14 cellular contexts compared by ENCODE assay signal in the genomic region with DNA sequence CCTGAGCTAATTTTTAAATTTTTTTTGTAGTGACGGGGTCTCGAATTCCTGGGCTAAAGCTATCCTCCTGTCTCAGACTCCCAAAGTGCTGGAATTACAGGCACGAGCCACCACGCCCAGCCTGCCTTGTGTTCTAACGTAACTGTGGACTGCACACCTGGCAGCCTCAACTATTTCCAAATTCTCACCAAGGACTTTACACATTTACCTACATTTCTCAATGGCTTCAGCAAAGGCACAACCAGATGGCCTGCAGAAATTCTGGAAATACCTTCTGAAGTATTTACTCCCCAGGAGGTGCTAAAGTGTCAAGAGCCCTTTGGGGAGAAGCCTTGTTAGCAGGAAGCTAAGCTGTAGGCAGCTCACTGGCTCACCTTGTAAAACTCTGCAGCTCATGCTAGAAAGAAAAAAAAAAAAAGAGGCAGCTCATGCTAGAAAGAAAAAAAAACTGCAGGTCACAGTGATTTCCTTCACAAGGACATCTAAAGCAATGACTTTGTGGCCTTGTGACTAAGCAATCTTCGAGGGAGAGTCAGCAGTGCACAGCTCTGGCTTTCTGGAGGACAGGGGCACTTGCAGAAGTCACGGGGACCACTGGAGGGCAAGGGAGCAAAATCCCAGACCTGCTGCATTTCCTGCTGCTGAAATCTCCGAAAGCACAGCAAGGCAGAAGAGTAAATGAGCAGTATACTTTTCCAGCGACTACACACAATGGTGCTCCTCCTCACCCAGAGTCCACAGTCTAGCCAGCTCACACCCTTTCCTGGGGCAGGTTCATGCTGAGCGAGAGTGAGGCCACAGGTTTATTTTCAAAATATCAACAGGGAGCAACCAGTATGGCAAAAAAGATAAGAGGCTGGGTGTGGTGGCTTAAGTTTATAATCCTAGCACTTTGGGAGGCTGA. TPM values are rescaled to one million over a fixed set of nuclear protein-coding genes. Genes with fewer than 3 reads are reported as not detected.
DNase-seq lines count a peak whose midpoint lies in the region; ATAC-seq and TF ChIP-seq lines count a peak whose summit lies in the region.
"Had no signal": no experiment of that assay in that cellular context is flagged by ENCODE, and none has a peak within 500 bp of the region (broad histone marks: within the 10 kb centered on the region; RNA-seq: fewer than 3 reads in every experiment).

No MANE protein-coding gene starts in this region.

- peak overlapping the region; percentile 90; the same call in 1 of the 2 replicates for H3K27ac ChIP-seq in GM23338 (ENCODE audit: low read depth)
- no peak overlapping the region for H3K27ac ChIP-seq in foreskin keratinocyte
- H3K27ac ChIP-seq: HL-60, skin epidermis had no signal

- H3K27ac Mint-ChIP-seq in GM23338 = peak overlapping the region; percentile 96
- no peak overlapping the region for H3K27ac Mint-ChIP-seq in neural crest cell (ENCODE audit: unreplicated experiment)
- no peak overlapping the region for H3K27ac Mint-ChIP-seq in activated CD4-positive, alpha-beta T cell treated with anti-CD3 and anti-CD28 coated beads for 36 hours
- H3K27ac Mint-ChIP-seq: stimulated activated memory B cell treated with anti-CD40 and anti-IgM and Interleukin-4, amounts not matched to agents 10 μg/mL and 1 μg/mL and 100 μg/mL, for 72 hours; T-helper 1 cell treated with Interleukin-12 subunit alpha and Interleukin-12 subunit beta and Interleukin-4 antibody, amounts not matched to agents 30 μg/mL and 1 μg/mL, for 36 hours had no signal

- POLR2A ChIA-PET in activated CD4-positive, alpha-beta T cell treated with anti-CD3 and anti-CD28 coated beads for 36 hours (lab: Charles Lee) = interaction anchor here (0.7 kb wide), 1 partner anchor 59 kb away, joined by 3 read pairs; no protein-coding TSS in a partner anchor

- H4K20me1 ChIP-seq in GM23338 (replicated peaks; ENCODE audit: insufficient read depth) = peaks cover 14% of the 10 kb centered on the region; the same call in 1 of the 2 replicates

- TF ChIP-seq CTCF in GM23338 (conservative IDR thresholded peaks at IDR 0.05; ENCODE audit: low read depth in 2 of 2) = peak in 1 of 2 experiments; percentile 23; a peak in 1 of 4 replicates
- no peak for TF ChIP-seq CTCF in foreskin keratinocyte (conservative IDR thresholded peaks at IDR 0.05)
- TF ChIP-seq CTCF in neural crest cell (conservative IDR thresholded peaks at IDR 0.05) = peak; percentile 12

- no peaks in the 10 kb centered on the region; the same call in 1 of the 2 replicates for H3F3A ChIP-seq in GM23338 (replicated peaks; ENCODE audit: low read depth)

- intact Hi-C loops in activated CD4-positive, alpha-beta T cell treated with anti-CD3 and anti-CD28 coated beads for 36 hours (cut with DNase I, micrococcal nuclease) = no loop called here

- no peaks in the 10 kb centered on the region for H3K36me3 ChIP-seq in GM23338 (ENCODE audit: insufficient read depth)

- H3K27me3 ChIP-seq in GM23338 (ENCODE audit: insufficient read depth) (no peaks in the 10 kb centered on the region), foreskin keratinocyte (no peaks in the 10 kb centered on the region)

- H3K4me3 Mint-ChIP-seq in GM23338 (0 out of 3 replicates have a peak overlapping the region, but pooled peaks have one; percentile 14), neural crest cell (no peak overlapping the region)
- no peak overlapping the region for H3K4me3 Mint-ChIP-seq in activated CD4-positive, alpha-beta T cell treated with anti-CD3 and anti-CD28 coated beads for 36 hours
- H3K4me3 Mint-ChIP-seq: CD8-positive, alpha-beta memory T cell; central memory CD8-positive, alpha-beta T cell; stimulated activated memory B cell treated with anti-CD40 and anti-IgM and Interleukin-4, amounts not matched to agents 10 μg/mL and 1 μg/mL and 100 μg/mL, for 72 hours; T-helper 1 cell treated with Interleukin-12 subunit alpha and Interleukin-12 subunit beta and Interleukin-4 antibody, amounts not matched to agents 30 μg/mL and 1 μg/mL, for 36 hours had no signal

- no peak overlapping the region for H2AFZ ChIP-seq in GM23338

- DNase-seq in GM23338 (ENCODE audit: low spot score) (peak; percentile 58), OCI-M1 (lab: John Stamatoyannopoulos, UW) (peak; percentile 74), foreskin keratinocyte (no peak), neural crest cell (ENCODE audit: low read depth, low spot score) (no peak), kidney glomerular epithelial cell (lab: John Stamatoyannopoulos, UW) (no peak), foreskin melanocyte (no peak)
- no peak for DNase-seq in activated CD4-positive, alpha-beta T cell treated with anti-CD3 and anti-CD28 coated beads for 36 hours
- DNase-seq: CD8-positive, alpha-beta memory T cell had no signal

- CTCF ChIA-PET in activated CD4-positive, alpha-beta T cell treated with anti-CD3 and anti-CD28 coated beads for 36 hours (lab: Charles Lee) = interaction anchor here (1.0 kb wide), 1 partner anchor 385 kb away, joined by 3 read pairs; no protein-coding TSS in a partner anchor

- H3K4me1 Mint-ChIP-seq in GM23338 (peaks cover 33% of the 10 kb centered on the region), neural crest cell (no peaks in the 10 kb centered on the region)
- H3K4me1 Mint-ChIP-seq in activated CD4-positive, alpha-beta T cell treated with anti-CD3 and anti-CD28 coated beads for 36 hours = no peaks in the 10 kb centered on the region
- H3K4me1 Mint-ChIP-seq: CD8-positive, alpha-beta memory T cell; central memory CD8-positive, alpha-beta T cell; stimulated activated memory B cell treated with anti-CD40 and anti-IgM and Interleukin-4, amounts not matched to agents 10 μg/mL and 1 μg/mL and 100 μg/mL, for 72 hours had no signal

- H3K4me1 ChIP-seq in GM23338 (ENCODE audit: insufficient read depth) = peaks cover 26% of the 10 kb centered on the region
- peaks cover 5% of the 10 kb centered on the region for H3K4me1 ChIP-seq in foreskin keratinocyte

- no peaks in the 10 kb centered on the region for H3K9me3 Mint-ChIP-seq in GM23338
- H3K9me3 Mint-ChIP-seq in neural crest cell = no peaks in the 10 kb centered on the region
- H3K9me3 Mint-ChIP-seq in activated CD4-positive, alpha-beta T cell treated with anti-CD3 and anti-CD28 coated beads for 36 hours (ENCODE audit: low read depth) = no peaks in the 10 kb centered on the region
- H3K9me3 Mint-ChIP-seq: CD8-positive, alpha-beta memory T cell; central memory CD8-positive, alpha-beta T cell; stimulated activated memory B cell treated with anti-CD40 and anti-IgM and Interleukin-4, amounts not matched to agents 10 μg/mL and 1 μg/mL and 100 μg/mL, for 72 hours; T-helper 1 cell treated with Interleukin-12 subunit alpha and Interleukin-12 subunit beta and Interleukin-4 antibody, amounts not matched to agents 30 μg/mL and 1 μg/mL, for 36 hours had no signal

- peaks cover 24% of the 10 kb centered on the region; the same call in 2 of the 3 replicates for H3K36me3 Mint-ChIP-seq in GM23338 (ENCODE audit: low read depth)
- no peaks in the 10 kb centered on the region for H3K36me3 Mint-ChIP-seq in neural crest cell (ENCODE audit: low read depth)
- H3K36me3 Mint-ChIP-seq in activated CD4-positive, alpha-beta T cell treated with anti-CD3 and anti-CD28 coated beads for 36 hours (ENCODE audit: low read depth) = no peaks in the 10 kb centered on the region
- H3K36me3 Mint-ChIP-seq: CD8-positive, alpha-beta memory T cell; stimulated activated memory B cell treated with anti-CD40 and anti-IgM and Interleukin-4, amounts not matched to agents 10 μg/mL and 1 μg/mL and 100 μg/mL, for 72 hours had no signal

- no peak overlapping the region for H3K4me2 ChIP-seq in GM23338

- no peaks in the 10 kb centered on the region for H3K9me2 ChIP-seq in GM23338 (ENCODE audit: insufficient read depth)

- H3K79me2 ChIP-seq in GM23338 (replicated peaks; ENCODE audit: insufficient read depth) = peaks cover 2% of the 10 kb centered on the region; the same call in 1 of the 2 replicates

- ATAC-seq in GM23338 = peak; percentile 76
- peak; percentile 42 for ATAC-seq in foreskin keratinocyte
- no peak for ATAC-seq in HG03442 (IDR thresholded peaks at IDR 0.05; ENCODE audit: unreplicated experiment)
- no peak for ATAC-seq in activated CD4-positive, alpha-beta T cell treated with anti-CD3 and anti-CD28 coated beads for 36 hours
- ATAC-seq: stimulated activated memory B cell treated with anti-CD40 and anti-IgM and Interleukin-4, amounts not matched to agents 10 μg/mL and 1 μg/mL and 100 μg/mL, for 72 hours had no signal

- H3K4me3 ChIP-seq in GM23338 = no peak overlapping the region
- H3K4me3 ChIP-seq: skin epidermis had no signal

- no peaks in the 10 kb centered on the region for H3K27me3 Mint-ChIP-seq in GM23338 (ENCODE audit: insufficient read depth, low read depth, poor library complexity)
- no peaks in the 10 kb centered on the region for H3K27me3 Mint-ChIP-seq in neural crest cell (ENCODE audit: low read depth)
- no peaks in the 10 kb centered on the region for H3K27me3 Mint-ChIP-seq in activated CD4-positive, alpha-beta T cell treated with anti-CD3 and anti-CD28 coated beads for 36 hours
- H3K27me3 Mint-ChIP-seq: central memory CD8-positive, alpha-beta T cell had no signal

TF ChIP-seq in GM23338, 12 proteins besides CTCF, POLR2A, EP300 and RAD21 (continues in another document):
- TF ChIP-seq ZNF331 (CRISPR knock-in tag; IDR thresholded peaks at IDR 0.05; ENCODE audit: low read depth) (no peak), ZNF114 (CRISPR knock-in tag; IDR thresholded peaks at IDR 0.05) (no peak), EZH2 (IDR thresholded peaks at IDR 0.05; ENCODE audit: low read depth, unreplicated experiment) (no peak), CREB1 (CRISPR knock-in tag; IDR thresholded peaks at IDR 0.05; ENCODE audit: low read depth) (no peak), JUNB (IDR thresholded peaks at IDR 0.05; ENCODE audit: unreplicated experiment) (no peak), STAT1 (IDR thresholded peaks at IDR 0.05; ENCODE audit: unreplicated experiment) (no peak), POLR2AphosphoS5 (IDR thresholded peaks at IDR 0.05; ENCODE audit: low read depth) (no peak), NANOG (IDR thresholded peaks at IDR 0.05; ENCODE audit: borderline replicate concordance) (no peak)
- TF ChIP-seq, protein P1, sequence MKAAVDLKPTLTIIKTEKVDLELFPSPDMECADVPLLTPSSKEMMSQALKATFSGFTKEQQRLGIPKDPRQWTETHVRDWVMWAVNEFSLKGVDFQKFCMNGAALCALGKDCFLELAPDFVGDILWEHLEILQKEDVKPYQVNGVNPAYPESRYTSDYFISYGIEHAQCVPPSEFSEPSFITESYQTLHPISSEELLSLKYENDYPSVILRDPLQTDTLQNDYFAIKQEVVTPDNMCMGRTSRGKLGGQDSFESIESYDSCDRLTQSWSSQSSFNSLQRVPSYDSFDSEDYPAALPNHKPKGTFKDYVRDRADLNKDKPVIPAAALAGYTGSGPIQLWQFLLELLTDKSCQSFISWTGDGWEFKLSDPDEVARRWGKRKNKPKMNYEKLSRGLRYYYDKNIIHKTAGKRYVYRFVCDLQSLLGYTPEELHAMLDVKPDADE (IDR thresholded peaks at IDR 0.05) = no peak

RNA-seq across cellular contexts. Expression of a gene that starts 40.4 kb away (rescaled TPM):
- 37.2 and 38.3 TPM in 2 replicates for total RNA-seq in GM23338 (2014; rRNA removed; shearing (Covaris generic))
- polyA plus RNA-seq in GM23338 (2016; fragmentation: Nextera tagmentation; extraction: Ambion mirVana) (23.8 and 24.1 TPM in 2 replicates), foreskin keratinocyte (29.5 and 34.8 TPM in 2 replicates)
- total RNA-seq in foreskin keratinocyte (38.0 and 47.6 TPM in 2 replicates), neural crest cell (1.5 and 2.1 TPM in 2 replicates)
- 1 to 10 TPM; 2.3 to 3.0 TPM for total RNA-seq in activated CD4-positive, alpha-beta T cell treated with anti-CD3 and anti-CD28 coated beads for 36 hours

Comparison
In these comparisons a context has a peak if more than half of its experiments do, and no peak if none do; other contexts are left out.
1. ATAC-seq: peak in GM23338 (single experiment) and foreskin keratinocyte (single experiment); none in HG03442 (single experiment) and activated CD4-positive, alpha-beta T cell treated with anti-CD3 and anti-CD28 coated beads for 36 hours (single experiment).
2. DNase-seq: peak in GM23338 (single experiment) and OCI-M1 (single experiment); none in foreskin keratinocyte (0 of 2), neural crest cell (single experiment), kidney glomerular epithelial cell (single experiment), activated CD4-positive, alpha-beta T cell treated with anti-CD3 and anti-CD28 coated beads for 36 hours (single experiment) and foreskin melanocyte (single experiment).